Comparison of ENCODE assay signal across 19 cellular contexts in the genomic region with DNA sequence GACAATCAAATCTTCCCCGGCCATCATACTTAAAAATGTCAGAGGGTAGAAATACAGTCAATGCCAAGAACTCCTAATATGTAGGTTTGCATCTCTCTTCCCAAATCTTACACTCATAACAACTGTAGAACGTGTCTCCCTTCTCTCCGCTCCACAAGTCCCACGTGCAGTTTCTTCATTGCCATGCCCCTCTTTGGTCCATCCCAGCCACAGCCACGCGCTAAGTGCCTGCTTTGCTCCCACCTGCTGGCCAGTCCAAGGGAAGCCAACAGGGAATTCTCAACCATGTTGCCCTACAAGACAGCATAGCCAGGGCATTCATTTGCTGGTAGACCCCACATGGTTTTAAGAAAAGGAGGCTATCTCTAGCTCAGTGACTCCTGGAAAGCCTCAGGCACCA.
"Had no signal": no experiment of that assay in that cellular context is flagged by ENCODE, and none has a peak within 500 bp of the region (broad histone marks: within the 10 kb centered on the region; RNA-seq: fewer than 3 reads in every experiment).

No MANE protein-coding gene starts in this region.

- DNase-seq: activated B cell treated with CpG ODN at 0.5 μM for 24 hours; activated CD4-positive, alpha-beta T cell treated with anti-CD3 and anti-CD28 coated beads for 48 hours; activated CD8-positive, alpha-beta T cell treated with anti-CD3 and anti-CD28 coated beads for 36 hours; activated effector memory CD4-positive, alpha-beta T cell treated with Interleukin-2 at 50 U/mL for 16 hours; activated naive CD4-positive, alpha-beta T cell treated with anti-CD3 and anti-CD28 coated beads, Interleukin-2, amount 50 U/mL, for 16 hours; activated T-cell treated with anti-CD3 and anti-CD28 coated beads, Interleukin-2, amount 50 U/mL, for 4 hours; dermis blood vessel endothelial cell; effector memory CD8-positive, alpha-beta T cell; head of caudate nucleus; kidney; left ventricle myocardium inferior; naive thymus-derived CD8-positive, alpha-beta T cell; nucleus accumbens; posterior cingulate gyrus; stimulated activated CD4-positive, alpha-beta T cell treated with anti-CD3 and anti-CD28 coated beads, Interleukin-4, amount 100 ng/mL, for 1 hour; stimulated activated naive B cell treated with anti-CD40 and anti-IgM and Interleukin-4, amounts not matched to agents 10 μg/mL and 1 μg/mL and 100 μg/mL, for 72 hours had no signal

- H3K4me1 Mint-ChIP-seq: activated B cell treated with CpG ODN at 0.5 μM for 24 hours; memory B cell; naive thymus-derived CD8-positive, alpha-beta T cell; stimulated activated naive B cell treated with anti-CD40 and anti-IgM and Interleukin-4, amounts not matched to agents 10 μg/mL and 1 μg/mL and 100 μg/mL, for 72 hours had no signal

- H3K27ac Mint-ChIP-seq: activated B cell treated with CpG ODN at 0.5 μM for 24 hours; activated CD8-positive, alpha-beta T cell treated with anti-CD3 and anti-CD28 coated beads for 36 hours; effector memory CD8-positive, alpha-beta T cell; memory B cell; naive thymus-derived CD8-positive, alpha-beta T cell; stimulated activated naive B cell treated with anti-CD40 and anti-IgM and Interleukin-4, amounts not matched to agents 10 μg/mL and 1 μg/mL and 100 μg/mL, for 72 hours had no signal

- H3K27ac ChIP-seq: epithelial cell of prostate, left ventricle myocardium inferior, tibial nerve had no signal

- ATAC-seq: activated CD8-positive, alpha-beta T cell treated with anti-CD3 and anti-CD28 coated beads for 36 hours; activated T-cell treated with anti-CD3 and anti-CD28 coated beads, Interleukin-2, amount 50 U/mL, for 4 hours; effector memory CD8-positive, alpha-beta T cell; naive thymus-derived CD8-positive, alpha-beta T cell; stimulated activated naive B cell treated with anti-CD40 and anti-IgM and Interleukin-4, amounts not matched to agents 10 μg/mL and 1 μg/mL and 100 μg/mL, for 72 hours had no signal

- H3K27me3 Mint-ChIP-seq: activated B cell treated with CpG ODN at 0.5 μM for 24 hours; activated CD8-positive, alpha-beta T cell treated with anti-CD3 and anti-CD28 coated beads for 36 hours; effector memory CD8-positive, alpha-beta T cell; stimulated activated naive B cell treated with anti-CD40 and anti-IgM and Interleukin-4, amounts not matched to agents 10 μg/mL and 1 μg/mL and 100 μg/mL, for 72 hours had no signal

- H3K4me3 Mint-ChIP-seq: activated B cell treated with CpG ODN at 0.5 μM for 24 hours; activated CD8-positive, alpha-beta T cell treated with anti-CD3 and anti-CD28 coated beads for 36 hours; activated T-cell treated with anti-CD3 and anti-CD28 coated beads, Interleukin-2, amount 50 U/mL, for 4 hours; effector memory CD8-positive, alpha-beta T cell; memory B cell; naive thymus-derived CD8-positive, alpha-beta T cell; stimulated activated naive B cell treated with anti-CD40 and anti-IgM and Interleukin-4, amounts not matched to agents 10 μg/mL and 1 μg/mL and 100 μg/mL, for 72 hours had no signal

- H3K9me3 Mint-ChIP-seq: activated B cell treated with CpG ODN at 0.5 μM for 24 hours; activated CD8-positive, alpha-beta T cell treated with anti-CD3 and anti-CD28 coated beads for 36 hours; activated T-cell treated with anti-CD3 and anti-CD28 coated beads, Interleukin-2, amount 50 U/mL, for 4 hours; memory B cell; naive thymus-derived CD8-positive, alpha-beta T cell; stimulated activated naive B cell treated with anti-CD40 and anti-IgM and Interleukin-4, amounts not matched to agents 10 μg/mL and 1 μg/mL and 100 μg/mL, for 72 hours had no signal

- H3K36me3 Mint-ChIP-seq: memory B cell; naive thymus-derived CD8-positive, alpha-beta T cell; stimulated activated naive B cell treated with anti-CD40 and anti-IgM and Interleukin-4, amounts not matched to agents 10 μg/mL and 1 μg/mL and 100 μg/mL, for 72 hours had no signal
